1 cellular context compared by ENCODE assay signal in genomic region chr17:30477083-30477757, GRCh38.
A peak's percentile ranks its signal among the peaks of the same experiment; 100 is the strongest.
TF ChIP-seq lines count a peak whose summit lies in the region.

TSS of gene GOSR1 (plus strand) at chr17:30477408. CDS start at chr17:30477434, 26 bp downstream.

TF ChIP-seq in H1, 55 proteins besides CTCF, POLR2A, EP300 and RAD21 (continued from another document):
- no peak; the same call in 1 of the 2 replicates for TF ChIP-seq SP4 (IDR thresholded peaks at IDR 0.05; ENCODE audit: low read length)
- no peak for TF ChIP-seq NRF1 (IDR thresholded peaks at IDR 0.05; ENCODE audit: low read depth, low read length)
- TF ChIP-seq KDM1A (IDR thresholded peaks at IDR 0.05; ENCODE audit: borderline replicate concordance, low read length), result 0 out of 2 replicates have a peak, but pooled peaks have one; percentile 40
- no peak for TF ChIP-seq SIRT6 (IDR thresholded peaks at IDR 0.05; ENCODE audit: low read length)
- TF ChIP-seq SRF (IDR thresholded peaks at IDR 0.05; ENCODE audit: low read depth, low read length), result no peak
- TF ChIP-seq TEAD4 (IDR thresholded peaks at IDR 0.05; ENCODE audit: low read depth, low read length), result no peak
- TF ChIP-seq BACH1 (IDR thresholded peaks at IDR 0.05; ENCODE audit: low read length), result no peak
- TF ChIP-seq ZNF274 (IDR thresholded peaks at IDR 0.05; ENCODE audit: borderline replicate concordance, extremely low read depth, low read length), result no peak
- TF ChIP-seq CBX8 (IDR thresholded peaks at IDR 0.05; ENCODE audit: borderline replicate concordance, low read depth, low read length), result no peak
- no peak for TF ChIP-seq BRCA1 (IDR thresholded peaks at IDR 0.05; ENCODE audit: low read depth, low read length)
- TF ChIP-seq JUN (IDR thresholded peaks at IDR 0.05; ENCODE audit: low read depth, low read length), result no peak
- TF ChIP-seq TAF1 (IDR thresholded peaks at IDR 0.05; ENCODE audit: low read depth, low read length), result peak; percentile 96
- TF ChIP-seq HDAC6 (IDR thresholded peaks at IDR 0.05; ENCODE audit: low read depth, low read length), result no peak
- no peak for TF ChIP-seq RFX5 (IDR thresholded peaks at IDR 0.05; ENCODE audit: borderline replicate concordance, low read depth, low read length)
- peak; percentile 92 for TF ChIP-seq TAF7 (optimal IDR thresholded peaks at IDR 0.05; ENCODE audit: borderline replicate concordance, low read depth, low read length)
- TF ChIP-seq SIX5 (IDR thresholded peaks at IDR 0.05; ENCODE audit: low read depth, low read length), result no peak
- peak; percentile 86 for TF ChIP-seq RBBP5 (IDR thresholded peaks at IDR 0.05; ENCODE audit: borderline replicate concordance, low read depth, low read length)
- TF ChIP-seq EGR1 (IDR thresholded peaks at IDR 0.05; ENCODE audit: borderline replicate concordance, low read depth, low read length), result no peak
- peak; percentile 88 for TF ChIP-seq PHF8 (conservative IDR thresholded peaks at IDR 0.05; ENCODE audit: low read depth, low read length)
- no peak for TF ChIP-seq RNF2 (IDR thresholded peaks at IDR 0.05; ENCODE audit: borderline replicate concordance, low read depth, low read length, missing control alignments, poor library complexity, severe bottlenecking)
- TF ChIP-seq CREB1 (IDR thresholded peaks at IDR 0.05), result peak; percentile 83
- peak; percentile 35; the same call in 1 of the 2 replicates for TF ChIP-seq SP1 (IDR thresholded peaks at IDR 0.05; ENCODE audit: low read depth, low read length)
- peak; percentile 53; the same call in 1 of the 2 replicates for TF ChIP-seq E2F6 (IDR thresholded peaks at IDR 0.05)
- TF ChIP-seq SIN3A (conservative IDR thresholded peaks at IDR 0.05 in 1 of 2, IDR thresholded peaks at IDR 0.05 in 1 of 2; ENCODE audit: low read depth in 1 of 2, low read length in 2 of 2), result peak in 1 of 2 experiments; percentile 45; a peak in 2 of 4 replicates
- TF ChIP-seq KDM5A (IDR thresholded peaks at IDR 0.05; ENCODE audit: low read length), result peak; percentile 94
- no peak for TF ChIP-seq CHD7 (IDR thresholded peaks at IDR 0.05; ENCODE audit: insufficient replicate concordance, low read length)
- peak; percentile 52; the same call in 1 of the 2 replicates for TF ChIP-seq MAX (IDR thresholded peaks at IDR 0.05)
- peak; percentile 66 for TF ChIP-seq KDM4A (IDR thresholded peaks at IDR 0.05; ENCODE audit: low read depth, low read length, severe bottlenecking)
- TF ChIP-seq TCF12 (IDR thresholded peaks at IDR 0.05; ENCODE audit: low read depth, low read length), result no peak
- peak; percentile 98 for TF ChIP-seq YY1 (IDR thresholded peaks at IDR 0.05; ENCODE audit: low read depth, low read length)
- no peak for TF ChIP-seq JUND (IDR thresholded peaks at IDR 0.05; ENCODE audit: low read length)
- no peak for TF ChIP-seq SUZ12 (IDR thresholded peaks at IDR 0.05; ENCODE audit: low read length)
- no peak for TF ChIP-seq NANOG (IDR thresholded peaks at IDR 0.05; ENCODE audit: insufficient read depth, low read depth, low read length, poor library complexity, severe bottlenecking)
- peak; percentile 93 for TF ChIP-seq TBP (IDR thresholded peaks at IDR 0.05; ENCODE audit: low read depth, low read length)
- no peak for TF ChIP-seq USF2 (IDR thresholded peaks at IDR 0.05; ENCODE audit: low read length)
- TF ChIP-seq MAFK (IDR thresholded peaks at IDR 0.05; ENCODE audit: low read depth, low read length), result no peak
- TF ChIP-seq RXRA (IDR thresholded peaks at IDR 0.05; ENCODE audit: insufficient read depth, low read depth, low read length), result no peak
- no peak for TF ChIP-seq POU5F1 (IDR thresholded peaks at IDR 0.05; ENCODE audit: low read depth, low read length)
- peak in 1 of 2 experiments; percentile 56; a peak in 1 of 4 replicates for TF ChIP-seq HDAC2 (IDR thresholded peaks at IDR 0.05; ENCODE audit: borderline replicate concordance in 1 of 2, low read depth in 2 of 2, low read length in 2 of 2)
- TF ChIP-seq CHD1 (IDR thresholded peaks at IDR 0.05; ENCODE audit: low read depth, low read length), result no peak
- peak; percentile 98 for TF ChIP-seq POLR2AphosphoS5 (IDR thresholded peaks at IDR 0.05; ENCODE audit: low read depth, low read length)
- no peak for TF ChIP-seq CBX5 (IDR thresholded peaks at IDR 0.05; ENCODE audit: low read depth, low read length)
- TF ChIP-seq SP2 (IDR thresholded peaks at IDR 0.05; ENCODE audit: low read length), result peak; percentile 30; the same call in 1 of the 2 replicates
- TF ChIP-seq EZH2 (IDR thresholded peaks at IDR 0.05; ENCODE audit: low read depth, low read length, severe bottlenecking), result no peak
- TF ChIP-seq GTF2F1 (IDR thresholded peaks at IDR 0.05; ENCODE audit: borderline replicate concordance, low read depth, low read length), result no peak
- peak; percentile 77; the same call in 1 of the 2 replicates for TF ChIP-seq GABPA (IDR thresholded peaks at IDR 0.05; ENCODE audit: borderline replicate concordance, insufficient read depth, low read length)
- TF ChIP-seq ASH2L (IDR thresholded peaks at IDR 0.05; ENCODE audit: low read length), result peak; percentile 84
- TF ChIP-seq SAP30 (IDR thresholded peaks at IDR 0.05; ENCODE audit: insufficient read depth, insufficient replicate concordance, low read length), result peak; percentile 50
- no peak for TF ChIP-seq ATF2 (IDR thresholded peaks at IDR 0.05; ENCODE audit: low read length)
- no peak for TF ChIP-seq BCL11A (IDR thresholded peaks at IDR 0.05; ENCODE audit: low read depth in 2 of 2, low read length in 2 of 2)
- no peak for TF ChIP-seq CHD2 (IDR thresholded peaks at IDR 0.05; ENCODE audit: low read length)
